ENCODE assay signal across 19 cellular contexts in genomic region chr17:42236760-42237159, GRCh38. TPM values are rescaled to one million over a fixed set of nuclear protein-coding genes. Genes with fewer than 3 reads are reported as not detected.
DNase-seq lines count a peak whose midpoint lies in the region; ATAC-seq, FAIRE-seq and TF ChIP-seq lines count a peak whose summit lies in the region.
"Had no signal": no experiment of that assay in that cellular context is flagged by ENCODE, and none has a peak within 500 bp of the region (broad histone marks: within the 10 kb centered on the region; RNA-seq: fewer than 3 reads in every experiment).

No MANE protein-coding gene starts in this region.

- peak; percentile 33 for FAIRE-seq in HTR-8/SVneo (lab: Jason Lieb, UNC)

- no peak for DNase-seq in CD4-positive, alpha-beta T cell
- DNase-seq in HTR-8/SVneo (ENCODE audit: insufficient read length, low spot score) (no peak), spleen (no peak)
- no peak for DNase-seq in naive thymus-derived CD8-positive, alpha-beta T cell
- DNase-seq: AML-193, DMS 273 treated with DMSO at 0.1 percent for 48 hours, GM23248, KBM-7, NCI-H1048, NCI-H2171, NCI-H446 treated with DMSO at 0.1 percent for 48 hours, NCI-H748 treated with DMSO at 0.1 percent for 48 hours, PC-3, Right ventricle myocardium superior, SK-N-SH had no signal

- intact Hi-C loops in CD4-positive, alpha-beta T cell (cut with DNase I, micrococcal nuclease): no loop called here
- intact Hi-C loops in spleen (cut with DNase I; ENCODE audit: low total_unique reads): no loop called here

- peaks cover 0 to 43% (median 3%) of the 10 kb centered on the region in 6 donors for H3K4me1 ChIP-seq in spleen

- no peaks in the 10 kb centered on the region for H3K27me3 ChIP-seq in CD4-positive, alpha-beta T cell (ENCODE audit: control insufficient read depth, insufficient read depth, low read length)
- H3K27me3 ChIP-seq in spleen (replicated peaks in 1 of 7): no peaks in the 10 kb centered on the region

- H3K4me3 ChIP-seq in spleen: no peak overlapping the region
- H3K4me3 ChIP-seq: GM23248 had no signal

- peaks cover 51% of the 10 kb centered on the region for H3K4me1 Mint-ChIP-seq in CD4-positive, alpha-beta T cell (ENCODE audit: low read depth)
- H3K4me1 Mint-ChIP-seq in naive thymus-derived CD8-positive, alpha-beta T cell: peaks cover 15 to 61% (median 36%) of the 10 kb centered on the region in 4 donors

- peaks cover 5% of the 10 kb centered on the region for H3K36me3 Mint-ChIP-seq in CD4-positive, alpha-beta T cell (ENCODE audit: low read depth)
- peaks cover 0 to 6% (median 0%) of the 10 kb centered on the region in 3 donors for H3K36me3 Mint-ChIP-seq in naive thymus-derived CD8-positive, alpha-beta T cell

- H3K9me3 ChIP-seq in CD4-positive, alpha-beta T cell (ENCODE audit: control insufficient read depth, low read length): no peaks in the 10 kb centered on the region
- no peaks in the 10 kb centered on the region for H3K9me3 ChIP-seq in spleen
- H3K9me3 ChIP-seq: SK-N-SH had no signal

- WGBS in spleen, 5 donors: 93 to 96% (median 94%) methylated on average over 7 of the region's 7 CpGs

- POLR2A ChIA-PET in CD4-positive, alpha-beta T cell (lab: Charles Lee): interaction anchor here (1.6 to 2.2 kb wide), 2 partner anchors 12 to 152 kb away, joined by 5 to 8 read pairs; partner anchors contain the start of gene STAT3
- POLR2A ChIA-PET in naive thymus-derived CD8-positive, alpha-beta T cell (lab: Charles Lee): interaction anchor here (1.0 to 1.4 kb wide), 2 partner anchors 12 to 49 kb away, joined by 3 to 4 read pairs; no protein-coding TSS in a partner anchor

- no peak overlapping the region for H3K4me3 Mint-ChIP-seq in CD4-positive, alpha-beta T cell
- H3K4me3 Mint-ChIP-seq in naive thymus-derived CD8-positive, alpha-beta T cell: no peak overlapping the region

- ATAC-seq in CD4-positive, alpha-beta T cell (ENCODE audit: poor library complexity): no peak
- ATAC-seq in naive thymus-derived CD8-positive, alpha-beta T cell: no peak
- no peak for ATAC-seq in HG03460 (IDR thresholded peaks at IDR 0.05; ENCODE audit: unreplicated experiment)
- ATAC-seq: HCT116, PC-3 had no signal

- no peak for TF ChIP-seq POLR2A in spleen (IDR thresholded peaks at IDR 0.05)

- H3K36me3 ChIP-seq in spleen: peaks cover 0 to 2% (median 0%) of the 10 kb centered on the region in 6 donors

- no peaks in the 10 kb centered on the region for H3K27me3 Mint-ChIP-seq in CD4-positive, alpha-beta T cell
- H3K27me3 Mint-ChIP-seq in naive thymus-derived CD8-positive, alpha-beta T cell: no peaks in the 10 kb centered on the region

- peak overlapping the region; percentile 46 for H3K27ac Mint-ChIP-seq in CD4-positive, alpha-beta T cell
- peak overlapping the region in 7 of 10 donors; percentile 8 to 69 (median 44) for H3K27ac Mint-ChIP-seq in naive thymus-derived CD8-positive, alpha-beta T cell

- H3K27ac ChIP-seq in CD4-positive, alpha-beta T cell (ENCODE audit: low read depth, low read length): no peak overlapping the region
- H3K27ac ChIP-seq in spleen: no peak overlapping the region
- H3K27ac ChIP-seq: GM23248 had no signal

- CTCF ChIA-PET in CD4-positive, alpha-beta T cell (lab: Charles Lee): interaction anchor here (0.6 to 4.4 kb wide), 5 partner anchors 8 to 75 kb away, joined by 3 to 18 read pairs (median 3); no protein-coding TSS in a partner anchor

- no peak for TF ChIP-seq CTCF in CD4-positive, alpha-beta T cell (IDR thresholded peaks at IDR 0.05)
- TF ChIP-seq CTCF in spleen (IDR thresholded peaks at IDR 0.05 in 8 of 11, conservative IDR thresholded peaks at IDR 0.05 in 3 of 11): no peak

- no peaks in the 10 kb centered on the region for H3K9me3 Mint-ChIP-seq in CD4-positive, alpha-beta T cell
- H3K9me3 Mint-ChIP-seq in naive thymus-derived CD8-positive, alpha-beta T cell: no peaks in the 10 kb centered on the region

RNA-seq across cellular contexts. Expression of gene STAT5B, which starts 39.4 kb away (rescaled TPM):
- 100 to 1,000 TPM in 1 of 2 experiments, 10 to 100 TPM in 1; 99.4 to 104 TPM for total RNA-seq in CD4-positive, alpha-beta T cell
- 100 to 1,000 TPM; 137 to 149 TPM for total RNA-seq in naive thymus-derived CD8-positive, alpha-beta T cell
- polyA plus RNA-seq in naive thymus-derived CD8-positive, alpha-beta T cell: 10 to 100 TPM; 66.3 to 94.0 (median 82.8) TPM
- total RNA-seq in spleen: 100 to 1,000 TPM in 5 of 7 donors, 10 to 100 TPM in 2; 90.2 to 171 (median 103) TPM
- polyA plus RNA-seq in spleen: 10 to 100 TPM; 26.4 to 34.7 (median 26.4) TPM
- total RNA-seq: PC-3 had no signal

RNA-seq across cellular contexts. Expression of gene GHDC, which starts 42.5 kb away (rescaled TPM):
- total RNA-seq in CD4-positive, alpha-beta T cell: 1 to 10 TPM; 6.8 to 8.3 TPM
- total RNA-seq in naive thymus-derived CD8-positive, alpha-beta T cell: 10 to 100 TPM; 25.8 to 29.6 TPM
- 10 to 100 TPM; 15.3 to 21.5 (median 17.3) TPM for polyA plus RNA-seq in naive thymus-derived CD8-positive, alpha-beta T cell
- total RNA-seq in spleen: 100 to 1,000 TPM in 3 of 7 donors, 10 to 100 TPM in 4; 29.4 to 122 (median 58.0) TPM
- 10 to 100 TPM; 22.0 to 33.1 (median 26.1) TPM for polyA plus RNA-seq in spleen
- total RNA-seq: PC-3 had no signal

RNA-seq across cellular contexts. Expression of gene HCRT, which starts 51.5 kb away (rescaled TPM):
- total RNA-seq in CD4-positive, alpha-beta T cell: not detected
- not detected for total RNA-seq in naive thymus-derived CD8-positive, alpha-beta T cell
- not detected for polyA plus RNA-seq in naive thymus-derived CD8-positive, alpha-beta T cell
- not detected for total RNA-seq in spleen
- not detected for polyA plus RNA-seq in spleen
- total RNA-seq: Daoy, GM23248, M059J, PC-3, Right ventricle myocardium superior had no signal
- polyA plus RNA-seq: GM23248, SK-N-SH had no signal

RNA-seq across cellular contexts. Expression of gene STAT5A, which starts 51.5 kb away (rescaled TPM):
- 100 to 1,000 TPM; 141 to 150 TPM for total RNA-seq in CD4-positive, alpha-beta T cell
- 100 to 1,000 TPM; 117 to 122 TPM for total RNA-seq in naive thymus-derived CD8-positive, alpha-beta T cell
- polyA plus RNA-seq in naive thymus-derived CD8-positive, alpha-beta T cell: 100 to 1,000 TPM in 1 of 3 donors, 10 to 100 TPM in 2; 59.6 to 115 (median 89.1) TPM
- 100 to 1,000 TPM in 1 of 7 donors, 10 to 100 TPM in 6; 63.7 to 131 (median 76.5) TPM for total RNA-seq in spleen
- polyA plus RNA-seq in spleen: 10 to 100 TPM; 22.7 to 42.3 (median 28.4) TPM
- total RNA-seq: PC-3 had no signal

RNA-seq across cellular contexts. Expression of gene KCNH4, which starts 55.8 kb away (rescaled TPM):
- total RNA-seq in CD4-positive, alpha-beta T cell: under 1 TPM; 0.17 to 0.25 TPM
- total RNA-seq in naive thymus-derived CD8-positive, alpha-beta T cell: under 1 TPM; 0.11 to 0.18 TPM
- not detected for polyA plus RNA-seq in naive thymus-derived CD8-positive, alpha-beta T cell
- under 1 TPM; 0.17 to 0.52 (median 0.26) TPM for total RNA-seq in spleen
- polyA plus RNA-seq in spleen: under 1 TPM; 0.14 to 0.32 (median 0.15) TPM
- total RNA-seq: GM23248, M059J, PC-3 had no signal
- polyA plus RNA-seq: GM23248 had no signal
